14 cellular contexts compared by ENCODE assay signal in genomic region chr2:167862296-167862695, GRCh38.
DNase-seq lines count a peak whose midpoint lies in the region; ATAC-seq and TF ChIP-seq lines count a peak whose summit lies in the region.
"Had no signal": no experiment of that assay in that cellular context is flagged by ENCODE, and none has a peak within 500 bp of the region (broad histone marks: within the 10 kb centered on the region; RNA-seq: fewer than 3 reads in every experiment).

No MANE protein-coding gene starts in this region.

- H3K4me3 Mint-ChIP-seq in activated T-helper 17 cell treated with anti-CD3 and anti-CD28 coated beads, Interleukin-2, amount 50 U/mL, for 72 hours, result no peak overlapping the region
- H3K4me3 Mint-ChIP-seq in naive thymus-derived CD8-positive, alpha-beta T cell, result no peak overlapping the region
- H3K4me3 Mint-ChIP-seq: activated CD4-positive, alpha-beta T cell treated with anti-CD3 and anti-CD28 coated beads for 36 hours had no signal

- H3K27ac ChIP-seq in BLaER1 (no peak overlapping the region), HUES48 (ENCODE audit: low read depth, low read length) (peak overlapping the region; percentile 92), MM.1S (ENCODE audit: low read length) (no peak overlapping the region)
- H3K27ac ChIP-seq: A549, coronary artery had no signal

- no peaks in the 10 kb centered on the region for H3K9me2 ChIP-seq in MM.1S (replicated peaks; ENCODE audit: insufficient read depth, low read length)

- H4K20me1 ChIP-seq in BLaER1, result no peaks in the 10 kb centered on the region
- no peaks in the 10 kb centered on the region for H4K20me1 ChIP-seq in MM.1S (ENCODE audit: insufficient read depth, low read length)

- POLR2A ChIA-PET in naive thymus-derived CD8-positive, alpha-beta T cell (lab: Charles Lee), result no interaction called here

- H3K27ac Mint-ChIP-seq in activated T-helper 17 cell treated with anti-CD3 and anti-CD28 coated beads, Interleukin-2, amount 50 U/mL, for 72 hours, result no peak overlapping the region
- no peak overlapping the region for H3K27ac Mint-ChIP-seq in naive thymus-derived CD8-positive, alpha-beta T cell
- H3K27ac Mint-ChIP-seq: activated CD4-positive, alpha-beta T cell treated with anti-CD3 and anti-CD28 coated beads for 36 hours had no signal

- H3K9me3 Mint-ChIP-seq in activated T-helper 17 cell treated with anti-CD3 and anti-CD28 coated beads, Interleukin-2, amount 50 U/mL, for 72 hours, result no peaks in the 10 kb centered on the region
- peaks cover 0 to 8% (median 0%) of the 10 kb centered on the region in 9 donors for H3K9me3 Mint-ChIP-seq in naive thymus-derived CD8-positive, alpha-beta T cell

- H2AFZ ChIP-seq in MM.1S (ENCODE audit: low read length), result no peak overlapping the region

- no peaks in the 10 kb centered on the region for H3K9me3 ChIP-seq in BLaER1
- H3K9me3 ChIP-seq in HUES48 (ENCODE audit: control insufficient read depth, insufficient read depth, low read length), result peaks cover 16% of the 10 kb centered on the region
- no peaks in the 10 kb centered on the region for H3K9me3 ChIP-seq in MM.1S (replicated peaks; ENCODE audit: insufficient read depth, low read length)
- H3K9me3 ChIP-seq: A549 had no signal

- no peaks in the 10 kb centered on the region for H3K4me1 Mint-ChIP-seq in activated T-helper 17 cell treated with anti-CD3 and anti-CD28 coated beads, Interleukin-2, amount 50 U/mL, for 72 hours
- no peaks in the 10 kb centered on the region for H3K4me1 Mint-ChIP-seq in naive thymus-derived CD8-positive, alpha-beta T cell

- H3K4me3 ChIP-seq in BLaER1 (no peak overlapping the region), HUES48 (ENCODE audit: low read depth, low read length) (peak overlapping the region; percentile 39; the same call in 1 of the 2 replicates), MM.1S (ENCODE audit: low read length) (no peak overlapping the region)
- H3K4me3 ChIP-seq: A549, coronary artery had no signal

- H3F3A ChIP-seq in MM.1S (ENCODE audit: insufficient read depth, low read length), result no peaks in the 10 kb centered on the region

- peak; percentile 15 for ATAC-seq in GM19438 (IDR thresholded peaks at IDR 0.05; ENCODE audit: low read depth, unreplicated experiment)
- ATAC-seq in HG02763 (IDR thresholded peaks at IDR 0.05; ENCODE audit: unreplicated experiment), result peak; percentile 5
- no peak for ATAC-seq in activated T-helper 17 cell treated with anti-CD3 and anti-CD28 coated beads, Interleukin-2, amount 50 U/mL, for 72 hours (replicated peaks)
- ATAC-seq in naive thymus-derived CD8-positive, alpha-beta T cell, result no peak
- ATAC-seq: A549 had no signal

- no peak for TF ChIP-seq CTCF in MM.1S (IDR thresholded peaks at IDR 0.05; ENCODE audit: low read length)

- no peaks in the 10 kb centered on the region for H3K36me3 Mint-ChIP-seq in activated T-helper 17 cell treated with anti-CD3 and anti-CD28 coated beads, Interleukin-2, amount 50 U/mL, for 72 hours (ENCODE audit: low read depth)
- no peaks in the 10 kb centered on the region for H3K36me3 Mint-ChIP-seq in naive thymus-derived CD8-positive, alpha-beta T cell

- no peak overlapping the region for H3K9ac ChIP-seq in BLaER1
- H3K9ac ChIP-seq in HUES48 (ENCODE audit: low read depth, low read length), result peak overlapping the region; percentile 43; the same call in 1 of the 2 replicates
- H3K9ac ChIP-seq in MM.1S (ENCODE audit: low read length), result no peak overlapping the region

- H3K27me3 Mint-ChIP-seq in activated T-helper 17 cell treated with anti-CD3 and anti-CD28 coated beads, Interleukin-2, amount 50 U/mL, for 72 hours, result peaks cover 5% of the 10 kb centered on the region
- peaks cover 0 to 9% (median 2%) of the 10 kb centered on the region in 5 donors for H3K27me3 Mint-ChIP-seq in naive thymus-derived CD8-positive, alpha-beta T cell

- H3K36me3 ChIP-seq in BLaER1 (no peaks in the 10 kb centered on the region), HUES48 (ENCODE audit: control insufficient read depth, insufficient read depth, low read length) (peaks cover 15% of the 10 kb centered on the region; the same call in 1 of the 2 replicates), MM.1S (replicated peaks; ENCODE audit: insufficient read depth, low read length) (no peaks in the 10 kb centered on the region)

- DNase-seq in MM.1S (no peak), NK-92 (lab: John Stamatoyannopoulos, UW; ENCODE audit: unreplicated experiment) (no peak)
- DNase-seq in naive thymus-derived CD8-positive, alpha-beta T cell, result no peak
- DNase-seq: activated T-cell treated with anti-CD3 and anti-CD28 coated beads, Interleukin-2, amount 50 U/mL, for 72 hours; COR-L47; SW 1271 had no signal

- H3K4me1 ChIP-seq in BLaER1, result peaks cover 11% of the 10 kb centered on the region
- H3K4me1 ChIP-seq in HUES48 (ENCODE audit: control insufficient read depth, insufficient read depth, low read length), result peaks cover 42% of the 10 kb centered on the region
- H3K4me1 ChIP-seq in MM.1S (ENCODE audit: low read length), result no peaks in the 10 kb centered on the region
- H3K4me1 ChIP-seq: A549 had no signal

- no peaks in the 10 kb centered on the region for H3K27me3 ChIP-seq in BLaER1
- H3K27me3 ChIP-seq in HUES48 (ENCODE audit: control insufficient read depth, insufficient read depth, low read length), result no peaks in the 10 kb centered on the region
- H3K27me3 ChIP-seq in MM.1S (replicated peaks; ENCODE audit: insufficient read depth, low read length), result no peaks in the 10 kb centered on the region

- peak overlapping the region; percentile 8 for H3K4me2 ChIP-seq in BLaER1
- H3K4me2 ChIP-seq in MM.1S (ENCODE audit: low read depth, low read length), result no peak overlapping the region
- H3K4me2 ChIP-seq: A549 had no signal

- H3K79me2 ChIP-seq in MM.1S (ENCODE audit: low read length), result no peaks in the 10 kb centered on the region

Comparison
In these comparisons a context has a peak if more than half of its experiments do, and no peak if none do; other contexts are left out.
1. ATAC-seq: peak in GM19438 (single experiment) and HG02763 (single experiment); none in activated T-helper 17 cell treated with anti-CD3 and anti-CD28 coated beads, Interleukin-2, amount 50 U/mL, for 72 hours (single experiment) and naive thymus-derived CD8-positive, alpha-beta T cell (0 of 2).